1 cellular context compared by ENCODE assay signal in genomic region chr1:15972409-15972808, GRCh38.
TF ChIP-seq lines count a peak whose summit lies in the region.

No MANE protein-coding gene starts in this region.

TF ChIP-seq in GM12878, 131 proteins besides CTCF, POLR2A, EP300 and RAD21:
- TF ChIP-seq ZNF217 (IDR thresholded peaks at IDR 0.05), result peak; percentile 74; the same call in 1 of the 2 replicates
- TF ChIP-seq, protein P1, sequence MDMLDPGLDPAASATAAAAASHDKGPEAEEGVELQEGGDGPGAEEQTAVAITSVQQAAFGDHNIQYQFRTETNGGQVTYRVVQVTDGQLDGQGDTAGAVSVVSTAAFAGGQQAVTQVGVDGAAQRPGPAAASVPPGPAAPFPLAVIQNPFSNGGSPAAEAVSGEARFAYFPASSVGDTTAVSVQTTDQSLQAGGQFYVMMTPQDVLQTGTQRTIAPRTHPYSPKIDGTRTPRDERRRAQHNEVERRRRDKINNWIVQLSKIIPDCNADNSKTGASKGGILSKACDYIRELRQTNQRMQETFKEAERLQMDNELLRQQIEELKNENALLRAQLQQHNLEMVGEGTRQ (IDR thresholded peaks at IDR 0.05; ENCODE audit: borderline replicate concordance, low read depth, low read length), result no peak
- TF ChIP-seq GATAD2B (conservative IDR thresholded peaks at IDR 0.05; ENCODE audit: low read depth), result no peak
- TF ChIP-seq POLR2AphosphoS5 (IDR thresholded peaks at IDR 0.05; ENCODE audit: low read length), result no peak
- TF ChIP-seq MYB (IDR thresholded peaks at IDR 0.05; ENCODE audit: borderline replicate concordance, low read depth, low read length), result no peak
- TF ChIP-seq KLF5 (IDR thresholded peaks at IDR 0.05; ENCODE audit: partially characterized antibody), result no peak
- TF ChIP-seq CHD1 (IDR thresholded peaks at IDR 0.05; ENCODE audit: low read depth, low read length), result no peak
- no peak for TF ChIP-seq SIN3A (IDR thresholded peaks at IDR 0.05; ENCODE audit: low read depth, low read length)
- no peak for TF ChIP-seq ZNF207 (IDR thresholded peaks at IDR 0.05; ENCODE audit: borderline replicate concordance)
- TF ChIP-seq TCF3 (IDR thresholded peaks at IDR 0.05; ENCODE audit: borderline replicate concordance, insufficient read depth, low read depth, low read length), result no peak
- TF ChIP-seq YBX1 (IDR thresholded peaks at IDR 0.05), result no peak
- TF ChIP-seq, protein P2, sequence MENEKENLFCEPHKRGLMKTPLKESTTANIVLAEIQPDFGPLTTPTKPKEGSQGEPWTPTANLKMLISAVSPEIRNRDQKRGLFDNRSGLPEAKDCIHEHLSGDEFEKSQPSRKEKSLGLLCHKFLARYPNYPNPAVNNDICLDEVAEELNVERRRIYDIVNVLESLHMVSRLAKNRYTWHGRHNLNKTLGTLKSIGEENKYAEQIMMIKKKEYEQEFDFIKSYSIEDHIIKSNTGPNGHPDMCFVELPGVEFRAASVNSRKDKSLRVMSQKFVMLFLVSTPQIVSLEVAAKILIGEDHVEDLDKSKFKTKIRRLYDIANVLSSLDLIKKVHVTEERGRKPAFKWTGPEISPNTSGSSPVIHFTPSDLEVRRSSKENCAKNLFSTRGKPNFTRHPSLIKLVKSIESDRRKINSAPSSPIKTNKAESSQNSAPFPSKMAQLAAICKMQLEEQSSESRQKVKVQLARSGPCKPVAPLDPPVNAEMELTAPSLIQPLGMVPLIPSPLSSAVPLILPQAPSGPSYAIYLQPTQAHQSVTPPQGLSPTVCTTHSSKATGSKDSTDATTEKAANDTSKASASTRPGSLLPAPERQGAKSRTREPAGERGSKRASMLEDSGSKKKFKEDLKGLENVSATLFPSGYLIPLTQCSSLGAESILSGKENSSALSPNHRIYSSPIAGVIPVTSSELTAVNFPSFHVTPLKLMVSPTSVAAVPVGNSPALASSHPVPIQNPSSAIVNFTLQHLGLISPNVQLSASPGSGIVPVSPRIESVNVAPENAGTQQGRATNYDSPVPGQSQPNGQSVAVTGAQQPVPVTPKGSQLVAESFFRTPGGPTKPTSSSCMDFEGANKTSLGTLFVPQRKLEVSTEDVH (IDR thresholded peaks at IDR 0.05; ENCODE audit: low read depth, partially characterized antibody), result no peak
- TF ChIP-seq CBFB (IDR thresholded peaks at IDR 0.05; ENCODE audit: low read depth), result no peak
- TF ChIP-seq, protein P3, sequence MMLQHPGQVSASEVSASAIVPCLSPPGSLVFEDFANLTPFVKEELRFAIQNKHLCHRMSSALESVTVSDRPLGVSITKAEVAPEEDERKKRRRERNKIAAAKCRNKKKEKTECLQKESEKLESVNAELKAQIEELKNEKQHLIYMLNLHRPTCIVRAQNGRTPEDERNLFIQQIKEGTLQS (IDR thresholded peaks at IDR 0.05; ENCODE audit: borderline replicate concordance, extremely low read depth, low read depth, low read length), result no peak
- TF ChIP-seq SMARCA5 (IDR thresholded peaks at IDR 0.05), result peak; percentile 87; the same call in 1 of the 2 replicates
- no peak for TF ChIP-seq NR2C1 (IDR thresholded peaks at IDR 0.05)
